Comparison of ENCODE assay signal across 1 cellular context in genomic region chr14:105480807-105481801, GRCh38.
TF ChIP-seq lines count a peak whose summit lies in the region.

No MANE protein-coding gene starts in this region.

TF ChIP-seq in K562, 482 proteins besides CTCF, POLR2A, EP300 and RAD21 (continued from another document and continues in another):
- no peak for TF ChIP-seq ZNF609 (CRISPR knock-in tag; IDR thresholded peaks at IDR 0.05; ENCODE audit: borderline replicate concordance)
- TF ChIP-seq FOXP1 (CRISPR knock-in tag; IDR thresholded peaks at IDR 0.05): no peak
- TF ChIP-seq OTX1 (CRISPR knock-in tag; IDR thresholded peaks at IDR 0.05): no peak
- no peak for TF ChIP-seq ZNF764 (CRISPR knock-in tag; IDR thresholded peaks at IDR 0.05; ENCODE audit: low read depth)
- TF ChIP-seq, protein P1, sequence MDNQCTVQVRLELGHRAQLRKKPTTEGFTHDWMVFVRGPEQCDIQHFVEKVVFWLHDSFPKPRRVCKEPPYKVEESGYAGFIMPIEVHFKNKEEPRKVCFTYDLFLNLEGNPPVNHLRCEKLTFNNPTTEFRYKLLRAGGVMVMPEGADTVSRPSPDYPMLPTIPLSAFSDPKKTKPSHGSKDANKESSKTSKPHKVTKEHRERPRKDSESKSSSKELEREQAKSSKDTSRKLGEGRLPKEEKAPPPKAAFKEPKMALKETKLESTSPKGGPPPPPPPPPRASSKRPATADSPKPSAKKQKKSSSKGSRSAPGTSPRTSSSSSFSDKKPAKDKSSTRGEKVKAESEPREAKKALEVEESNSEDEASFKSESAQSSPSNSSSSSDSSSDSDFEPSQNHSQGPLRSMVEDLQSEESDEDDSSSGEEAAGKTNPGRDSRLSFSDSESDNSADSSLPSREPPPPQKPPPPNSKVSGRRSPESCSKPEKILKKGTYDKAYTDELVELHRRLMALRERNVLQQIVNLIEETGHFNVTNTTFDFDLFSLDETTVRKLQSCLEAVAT (IDR thresholded peaks at IDR 0.05): peak in 1 of 2 experiments; percentile 31; a peak in 1 of 4 replicates
- no peak for TF ChIP-seq IRF2 (CRISPR knock-in tag; IDR thresholded peaks at IDR 0.05)
- TF ChIP-seq, protein P2, sequence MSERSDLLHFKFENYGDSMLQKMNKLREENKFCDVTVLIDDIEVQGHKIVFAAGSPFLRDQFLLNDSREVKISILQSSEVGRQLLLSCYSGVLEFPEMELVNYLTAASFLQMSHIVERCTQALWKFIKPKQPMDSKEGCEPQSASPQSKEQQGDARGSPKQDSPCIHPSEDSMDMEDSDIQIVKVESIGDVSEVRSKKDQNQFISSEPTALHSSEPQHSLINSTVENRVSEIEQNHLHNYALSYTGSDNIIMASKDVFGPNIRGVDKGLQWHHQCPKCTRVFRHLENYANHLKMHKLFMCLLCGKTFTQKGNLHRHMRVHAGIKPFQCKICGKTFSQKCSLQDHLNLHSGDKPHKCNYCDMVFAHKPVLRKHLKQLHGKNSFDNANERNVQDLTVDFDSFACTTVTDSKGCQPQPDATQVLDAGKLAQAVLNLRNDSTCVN (CRISPR knock-in tag; IDR thresholded peaks at IDR 0.05): no peak
- no peak for TF ChIP-seq NCOA6 (IDR thresholded peaks at IDR 0.05)
- TF ChIP-seq ZNF586 (CRISPR knock-in tag; conservative IDR thresholded peaks at IDR 0.05): no peak
- TF ChIP-seq YY1 (IDR thresholded peaks at IDR 0.05; ENCODE audit: borderline replicate concordance in 1 of 3, control insufficient read depth in 1 of 3, extremely low read depth in 1 of 3, insufficient read depth in 3 of 3, insufficient read length in 1 of 3, insufficient replicate concordance in 2 of 3, low read depth in 1 of 3, low read length in 2 of 3): peak in 2 of 3 experiments; percentile 56 to 80
- TF ChIP-seq HDAC3 (IDR thresholded peaks at IDR 0.05; ENCODE audit: borderline replicate concordance, partially characterized antibody): no peak
- TF ChIP-seq ZNF217 (CRISPR knock-in tag; IDR thresholded peaks at IDR 0.05): no peak
- TF ChIP-seq, protein P3, sequence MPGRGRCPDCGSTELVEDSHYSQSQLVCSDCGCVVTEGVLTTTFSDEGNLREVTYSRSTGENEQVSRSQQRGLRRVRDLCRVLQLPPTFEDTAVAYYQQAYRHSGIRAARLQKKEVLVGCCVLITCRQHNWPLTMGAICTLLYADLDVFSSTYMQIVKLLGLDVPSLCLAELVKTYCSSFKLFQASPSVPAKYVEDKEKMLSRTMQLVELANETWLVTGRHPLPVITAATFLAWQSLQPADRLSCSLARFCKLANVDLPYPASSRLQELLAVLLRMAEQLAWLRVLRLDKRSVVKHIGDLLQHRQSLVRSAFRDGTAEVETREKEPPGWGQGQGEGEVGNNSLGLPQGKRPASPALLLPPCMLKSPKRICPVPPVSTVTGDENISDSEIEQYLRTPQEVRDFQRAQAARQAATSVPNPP (IDR thresholded peaks at IDR 0.05; ENCODE audit: borderline replicate concordance, insufficient read depth, insufficient read length): no peak
- TF ChIP-seq, protein P4, sequence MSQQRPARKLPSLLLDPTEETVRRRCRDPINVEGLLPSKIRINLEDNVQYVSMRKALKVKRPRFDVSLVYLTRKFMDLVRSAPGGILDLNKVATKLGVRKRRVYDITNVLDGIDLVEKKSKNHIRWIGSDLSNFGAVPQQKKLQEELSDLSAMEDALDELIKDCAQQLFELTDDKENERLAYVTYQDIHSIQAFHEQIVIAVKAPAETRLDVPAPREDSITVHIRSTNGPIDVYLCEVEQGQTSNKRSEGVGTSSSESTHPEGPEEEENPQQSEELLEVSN (IDR thresholded peaks at IDR 0.05; ENCODE audit: borderline replicate concordance in 1 of 2, extremely low read depth in 1 of 2, insufficient read depth in 1 of 2, insufficient read length in 1 of 2, low read depth in 1 of 2, low read length in 1 of 2, poor library complexity in 1 of 2, severe bottlenecking in 1 of 2): peak; percentile 32 to 61
- no peak for TF ChIP-seq ZNF445 (CRISPR knock-in tag; IDR thresholded peaks at IDR 0.05; ENCODE audit: low read depth)
- peak; percentile 62; the same call in 1 of the 2 replicates for TF ChIP-seq ZBTB7A (IDR thresholded peaks at IDR 0.05; ENCODE audit: borderline replicate concordance, control insufficient read depth, low read depth, low read length)
- no peak for TF ChIP-seq SRSF7 (optimal IDR thresholded peaks at IDR 0.05; ENCODE audit: low read depth, low read length)
- peak; percentile 49 for TF ChIP-seq DPF2 (IDR thresholded peaks at IDR 0.05)
- TF ChIP-seq HMG20B (CRISPR knock-in tag; IDR thresholded peaks at IDR 0.05): no peak
- no peak for TF ChIP-seq HIVEP1 (CRISPR knock-in tag; IDR thresholded peaks at IDR 0.05)
- TF ChIP-seq FOS (IDR thresholded peaks at IDR 0.05; ENCODE audit: extremely low read depth, insufficient read length): no peak
- no peak for TF ChIP-seq HDAC8 (tag; IDR thresholded peaks at IDR 0.05)
- TF ChIP-seq TSC22D4 (tag; IDR thresholded peaks at IDR 0.05): no peak
- no peak for TF ChIP-seq KDM2B (CRISPR knock-in tag; IDR thresholded peaks at IDR 0.05)
- TF ChIP-seq CEBPG (CRISPR knock-in tag; IDR thresholded peaks at IDR 0.05): no peak
- no peak for TF ChIP-seq CEBPG (tag; conservative IDR thresholded peaks at IDR 0.05 in 1 of 2, IDR thresholded peaks at IDR 0.05 in 1 of 2)
- TF ChIP-seq TAL1 (IDR thresholded peaks at IDR 0.05): no peak
- TF ChIP-seq TRIM24 (IDR thresholded peaks at IDR 0.05): peak in 1 of 2 experiments; percentile 60; a peak in 1 of 4 replicates
- TF ChIP-seq ZBTB9 (CRISPR knock-in tag; IDR thresholded peaks at IDR 0.05): no peak
- TF ChIP-seq SMAD2 (IDR thresholded peaks at IDR 0.05; ENCODE audit: low read depth, low read length): no peak
- no peak for TF ChIP-seq GMEB1 (CRISPR knock-in tag; IDR thresholded peaks at IDR 0.05)
- TF ChIP-seq NFIC (IDR thresholded peaks at IDR 0.05): peak; percentile 96
- TF ChIP-seq SRSF3 (IDR thresholded peaks at IDR 0.05; ENCODE audit: insufficient read depth, low read length): no peak
- no peak for TF ChIP-seq MTA2 (IDR thresholded peaks at IDR 0.05; ENCODE audit: low read depth)
- TF ChIP-seq, protein P5, sequence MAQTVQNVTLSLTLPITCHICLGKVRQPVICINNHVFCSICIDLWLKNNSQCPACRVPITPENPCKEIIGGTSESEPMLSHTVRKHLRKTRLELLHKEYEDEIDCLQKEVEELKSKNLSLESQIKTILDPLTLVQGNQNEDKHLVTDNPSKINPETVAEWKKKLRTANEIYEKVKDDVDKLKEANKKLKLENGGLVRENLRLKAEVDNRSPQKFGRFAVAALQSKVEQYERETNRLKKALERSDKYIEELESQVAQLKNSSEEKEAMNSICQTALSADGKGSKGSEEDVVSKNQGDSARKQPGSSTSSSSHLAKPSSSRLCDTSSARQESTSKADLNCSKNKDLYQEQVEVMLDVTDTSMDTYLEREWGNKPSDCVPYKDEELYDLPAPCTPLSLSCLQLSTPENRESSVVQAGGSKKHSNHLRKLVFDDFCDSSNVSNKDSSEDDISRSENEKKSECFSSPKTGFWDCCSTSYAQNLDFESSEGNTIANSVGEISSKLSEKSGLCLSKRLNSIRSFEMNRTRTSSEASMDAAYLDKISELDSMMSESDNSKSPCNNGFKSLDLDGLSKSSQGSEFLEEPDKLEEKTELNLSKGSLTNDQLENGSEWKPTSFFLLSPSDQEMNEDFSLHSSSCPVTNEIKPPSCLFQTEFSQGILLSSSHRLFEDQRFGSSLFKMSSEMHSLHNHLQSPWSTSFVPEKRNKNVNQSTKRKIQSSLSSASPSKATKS (CRISPR knock-in tag; IDR thresholded peaks at IDR 0.05): no peak
- TF ChIP-seq FOXJ3 (CRISPR knock-in tag; IDR thresholded peaks at IDR 0.05): no peak
- no peak for TF ChIP-seq DMBX1 (CRISPR knock-in tag; IDR thresholded peaks at IDR 0.05; ENCODE audit: borderline replicate concordance)
- no peak for TF ChIP-seq ARID2 (IDR thresholded peaks at IDR 0.05)
- TF ChIP-seq TRIM28 (IDR thresholded peaks at IDR 0.05): peak; percentile 72
- TF ChIP-seq SOX6 (IDR thresholded peaks at IDR 0.05): peak; percentile 31; the same call in 1 of the 2 replicates
- TF ChIP-seq ILF3 (IDR thresholded peaks at IDR 0.05; ENCODE audit: borderline replicate concordance): no peak
- no peak for TF ChIP-seq ZNF707 (CRISPR knock-in tag; conservative IDR thresholded peaks at IDR 0.05)
- no peak for TF ChIP-seq FOXO4 (CRISPR knock-in tag; IDR thresholded peaks at IDR 0.05)
- TF ChIP-seq FOXJ2 (tag; IDR thresholded peaks at IDR 0.05): no peak
- TF ChIP-seq LARP7 (IDR thresholded peaks at IDR 0.05): 0 out of 2 replicates have a peak, but pooled peaks have one; percentile 31
- peak; percentile 44; the same call in 1 of the 2 replicates for TF ChIP-seq HDGF (IDR thresholded peaks at IDR 0.05)
- no peak for TF ChIP-seq NR4A1 (CRISPR knock-in tag; IDR thresholded peaks at IDR 0.05)
- no peak for TF ChIP-seq NR4A1 (tag; IDR thresholded peaks at IDR 0.05)
- TF ChIP-seq NFYB (IDR thresholded peaks at IDR 0.05; ENCODE audit: extremely low read depth, insufficient read length): no peak
- TF ChIP-seq, protein P6, sequence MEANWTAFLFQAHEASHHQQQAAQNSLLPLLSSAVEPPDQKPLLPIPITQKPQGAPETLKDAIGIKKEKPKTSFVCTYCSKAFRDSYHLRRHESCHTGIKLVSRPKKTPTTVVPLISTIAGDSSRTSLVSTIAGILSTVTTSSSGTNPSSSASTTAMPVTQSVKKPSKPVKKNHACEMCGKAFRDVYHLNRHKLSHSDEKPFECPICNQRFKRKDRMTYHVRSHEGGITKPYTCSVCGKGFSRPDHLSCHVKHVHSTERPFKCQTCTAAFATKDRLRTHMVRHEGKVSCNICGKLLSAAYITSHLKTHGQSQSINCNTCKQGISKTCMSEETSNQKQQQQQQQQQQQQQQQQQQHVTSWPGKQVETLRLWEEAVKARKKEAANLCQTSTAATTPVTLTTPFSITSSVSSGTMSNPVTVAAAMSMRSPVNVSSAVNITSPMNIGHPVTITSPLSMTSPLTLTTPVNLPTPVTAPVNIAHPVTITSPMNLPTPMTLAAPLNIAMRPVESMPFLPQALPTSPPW (CRISPR knock-in tag; IDR thresholded peaks at IDR 0.05): peak; percentile 87
- TF ChIP-seq MEIS2 (IDR thresholded peaks at IDR 0.05; ENCODE audit: partially characterized antibody): peak; percentile 13
- TF ChIP-seq ZNF282 (CRISPR knock-in tag; IDR thresholded peaks at IDR 0.05): no peak
- no peak for TF ChIP-seq TCF3 (CRISPR knock-in tag; IDR thresholded peaks at IDR 0.05)
